32 cellular contexts compared by ENCODE assay signal in the genomic region with DNA sequence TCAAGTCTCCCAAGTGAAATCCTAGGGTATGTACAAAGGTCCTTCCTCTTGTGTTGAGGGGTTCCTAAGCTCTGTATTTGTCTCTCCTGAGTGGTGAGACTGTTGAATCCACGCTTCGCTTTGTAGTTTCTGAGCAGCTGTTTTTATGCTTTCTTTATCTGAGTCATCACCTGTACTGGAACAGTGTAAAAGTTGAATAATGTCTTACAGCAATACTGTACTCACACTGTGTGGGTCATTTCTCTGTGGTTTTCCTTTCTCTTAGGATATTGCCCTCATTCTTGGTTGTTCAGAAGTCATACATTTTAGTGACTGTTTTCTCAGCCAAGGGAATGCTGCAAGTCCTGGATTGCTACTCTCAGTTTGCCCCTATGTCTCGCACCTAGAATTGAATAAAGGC.
A peak's percentile ranks its signal among the peaks of the same experiment; 100 is the strongest.
DNase-seq lines count a peak whose midpoint lies in the region; ATAC-seq, FAIRE-seq and TF ChIP-seq lines count a peak whose summit lies in the region.
"Had no signal": no experiment of that assay in that cellular context is flagged by ENCODE, and none has a peak within 500 bp of the region (broad histone marks: within the 10 kb centered on the region; RNA-seq: fewer than 3 reads in every experiment).

No MANE protein-coding gene starts in this region.

- peaks cover 7% of the 10 kb centered on the region; the same call in 1 of the 2 replicates for H3K4me1 ChIP-seq in Karpas-422 (ENCODE audit: low read length)
- no peaks in the 10 kb centered on the region for H3K4me1 ChIP-seq in astrocyte (ENCODE audit: insufficient read depth, low read length)
- H3K4me1 ChIP-seq in skeletal muscle satellite cell (ENCODE audit: control insufficient read depth, insufficient read depth, low read length), result peaks cover 6% of the 10 kb centered on the region
- no peaks in the 10 kb centered on the region for H3K4me1 ChIP-seq in Peyer's patch
- H3K4me1 ChIP-seq: BLaER1 treated with 17β-estradiol and CSF1 and Interleukin-3, amounts not matched to agents 10 nM and 100 nM; colonic mucosa; right lobe of liver; tibial nerve had no signal

- no peaks in the 10 kb centered on the region for H3K36me3 ChIP-seq in Karpas-422 (ENCODE audit: insufficient read depth, low read length)
- H3K36me3 ChIP-seq in astrocyte (ENCODE audit: insufficient read depth, low read length), result no peaks in the 10 kb centered on the region
- H3K36me3 ChIP-seq in skeletal muscle satellite cell (ENCODE audit: insufficient read depth, low read length), result no peaks in the 10 kb centered on the region
- H3K36me3 ChIP-seq in Peyer's patch, result no peaks in the 10 kb centered on the region
- H3K36me3 ChIP-seq: BLaER1 treated with 17β-estradiol and CSF1 and Interleukin-3, amounts not matched to agents 10 nM and 100 nM; colonic mucosa; neutrophil; right lobe of liver; tibial nerve had no signal

- H3K9me2 ChIP-seq in Karpas-422 (replicated peaks; ENCODE audit: insufficient read depth, low read length), result no peaks in the 10 kb centered on the region

- H3K27me3 ChIP-seq in Karpas-422 (ENCODE audit: low read length) (no peaks in the 10 kb centered on the region), astrocyte (ENCODE audit: insufficient read depth, low read length) (no peaks in the 10 kb centered on the region), skeletal muscle satellite cell (ENCODE audit: control insufficient read depth, insufficient read depth, low read length) (no peaks in the 10 kb centered on the region), Peyer's patch (no peaks in the 10 kb centered on the region)
- H3K27me3 ChIP-seq: BLaER1 treated with 17β-estradiol and CSF1 and Interleukin-3, amounts not matched to agents 10 nM and 100 nM; colonic mucosa; neutrophil; right lobe of liver; tibial nerve had no signal

- peaks cover 5% of the 10 kb centered on the region for H3K4me1 Mint-ChIP-seq in astrocyte (ENCODE audit: low read depth, unreplicated experiment)
- H3K4me1 Mint-ChIP-seq: activated CD8-positive, alpha-beta memory T cell treated with anti-CD3 and anti-CD28 coated beads, Interleukin-2, amount 10 ng/mL, durations not matched to agents 7 days and 5 days; naive B cell had no signal

- H2AFZ ChIP-seq in Karpas-422 (ENCODE audit: low read length), result peak overlapping the region; percentile 45
- peak overlapping the region; percentile 9 for H2AFZ ChIP-seq in astrocyte (ENCODE audit: low read depth, low read length)

- H3K4me3 Mint-ChIP-seq in astrocyte (ENCODE audit: unreplicated experiment), result no peak overlapping the region
- H3K4me3 Mint-ChIP-seq: activated CD8-positive, alpha-beta memory T cell treated with anti-CD3 and anti-CD28 coated beads, Interleukin-2, amount 10 ng/mL, durations not matched to agents 7 days and 5 days; naive B cell had no signal

- H3K36me3 Mint-ChIP-seq in astrocyte (ENCODE audit: low read depth, unreplicated experiment), result no peaks in the 10 kb centered on the region
- H3K36me3 Mint-ChIP-seq: activated CD8-positive, alpha-beta memory T cell treated with anti-CD3 and anti-CD28 coated beads, Interleukin-2, amount 10 ng/mL, durations not matched to agents 7 days and 5 days; naive B cell had no signal

- no peak for DNase-seq in Karpas-422
- peak; percentile 25 for DNase-seq in astrocyte (ENCODE audit: low read depth)
- DNase-seq in glomerular visceral epithelial cell (ENCODE audit: extremely low spot score), result peak; percentile 41
- no peak for DNase-seq in NCI-H748 treated with DMSO at 0.1 percent for 48 hours (lab: John Stamatoyannopoulos, UW)
- DNase-seq in Peyer's patch, result no peak
- DNase-seq: activated CD4-positive, alpha-beta T cell treated with anti-CD3 and anti-CD28 coated beads, Interleukin-2, amount 50 U/mL, for 4 hours; activated CD8-positive, alpha-beta memory T cell treated with anti-CD3 and anti-CD28 coated beads, Interleukin-2, amount 10 ng/mL, durations not matched to agents 7 days and 5 days; activated naive CD4-positive, alpha-beta T cell; activated T-cell treated with anti-CD3 and anti-CD28 coated beads, Interleukin-2, amount 50 U/mL, for 48 hours; colonic mucosa; effector CD8-positive, alpha-beta T cell; IMR-90; left ventricle myocardium superior; midbrain; naive B cell; NCI-H1092; NCI-H1694 treated with DMSO at 0.1 percent for 48 hours; NCI-H446 treated with DMSO at 0.1 percent for 48 hours; NCI-H82; right lobe of liver; SHP77; stimulated activated CD4-positive, alpha-beta T cell treated with anti-CD3 and anti-CD28 coated beads, Interleukin-12 subunit alpha, Interleukin-12 subunit beta, amount 100 ng/mL, for 4 hours; stimulated activated CD4-positive, alpha-beta T cell treated with anti-CD3 and anti-CD28 coated beads, Interleukin-4, amount 100 ng/mL, for 1 hour; T-helper 2 cell had no signal

- no peaks in the 10 kb centered on the region for H3K9me3 Mint-ChIP-seq in astrocyte (ENCODE audit: unreplicated experiment)

- H3K9me3 ChIP-seq in Karpas-422 (ENCODE audit: low read length), result peaks cover 6% of the 10 kb centered on the region; the same call in 1 of the 2 replicates
- no peaks in the 10 kb centered on the region for H3K9me3 ChIP-seq in astrocyte (ENCODE audit: insufficient read depth, low read depth, low read length)
- no peaks in the 10 kb centered on the region for H3K9me3 ChIP-seq in skeletal muscle satellite cell (replicated peaks; ENCODE audit: low read length)
- no peaks in the 10 kb centered on the region for H3K9me3 ChIP-seq in Peyer's patch
- H3K9me3 ChIP-seq: BLaER1 treated with 17β-estradiol and CSF1 and Interleukin-3, amounts not matched to agents 10 nM and 100 nM; colonic mucosa; neutrophil; right lobe of liver had no signal

- TF ChIP-seq POLR2A in Peyer's patch (IDR thresholded peaks at IDR 0.05), result no peak

- H4K20me1 ChIP-seq in Karpas-422 (ENCODE audit: insufficient read depth, low read depth, low read length) (no peaks in the 10 kb centered on the region), astrocyte (ENCODE audit: insufficient read depth, low read length) (no peaks in the 10 kb centered on the region)
- H4K20me1 ChIP-seq: BLaER1 treated with 17β-estradiol and CSF1 and Interleukin-3, amounts not matched to agents 10 nM and 100 nM had no signal

- H3K4me3 ChIP-seq in Karpas-422 (ENCODE audit: low read length) (no peak overlapping the region), astrocyte (ENCODE audit: insufficient read depth, low read depth, low read length) (no peak overlapping the region), skeletal muscle satellite cell (ENCODE audit: low read length) (no peak overlapping the region), Peyer's patch (no peak overlapping the region)
- H3K4me3 ChIP-seq: BLaER1 treated with 17β-estradiol and CSF1 and Interleukin-3, amounts not matched to agents 10 nM and 100 nM; colonic mucosa; right lobe of liver; tibial nerve had no signal

- FAIRE-seq in astrocyte (lab: Jason Lieb, UNC), result no peak
- FAIRE-seq: GM12891 had no signal

- H3K27ac ChIP-seq in Karpas-422 (ENCODE audit: low read length), result no peak overlapping the region
- no peak overlapping the region for H3K27ac ChIP-seq in astrocyte (ENCODE audit: low read depth, low read length)
- no peak overlapping the region for H3K27ac ChIP-seq in Peyer's patch
- H3K27ac ChIP-seq: BLaER1 treated with 17β-estradiol and CSF1 and Interleukin-3, amounts not matched to agents 10 nM and 100 nM; colonic mucosa; epithelial cell of prostate; neutrophil; right lobe of liver; tibial nerve had no signal

- H3K27ac Mint-ChIP-seq in astrocyte (ENCODE audit: unreplicated experiment), result no peak overlapping the region
- H3K27ac Mint-ChIP-seq: activated CD8-positive, alpha-beta memory T cell treated with anti-CD3 and anti-CD28 coated beads, Interleukin-2, amount 10 ng/mL, durations not matched to agents 7 days and 5 days; naive B cell had no signal

- H3K4me2 ChIP-seq in Karpas-422 (ENCODE audit: low read depth, low read length, poor library complexity, severe bottlenecking) (peak overlapping the region; percentile 7), astrocyte (ENCODE audit: low read length) (peak overlapping the region; percentile 23), skeletal muscle satellite cell (ENCODE audit: low read length) (peak overlapping the region; percentile 39)
- H3K4me2 ChIP-seq: BLaER1 treated with 17β-estradiol and CSF1 and Interleukin-3, amounts not matched to agents 10 nM and 100 nM had no signal

- no peaks in the 10 kb centered on the region for H3K27me3 Mint-ChIP-seq in astrocyte (ENCODE audit: low read depth, unreplicated experiment)
- H3K27me3 Mint-ChIP-seq: activated CD8-positive, alpha-beta memory T cell treated with anti-CD3 and anti-CD28 coated beads, Interleukin-2, amount 10 ng/mL, durations not matched to agents 7 days and 5 days; naive B cell had no signal

- H3K9ac ChIP-seq in Karpas-422 (ENCODE audit: low read length) (no peak overlapping the region), astrocyte (ENCODE audit: low read length) (no peak overlapping the region), skeletal muscle satellite cell (ENCODE audit: low read depth, low read length) (no peak overlapping the region)
- H3K9ac ChIP-seq: BLaER1 treated with 17β-estradiol and CSF1 and Interleukin-3, amounts not matched to agents 10 nM and 100 nM had no signal

- TF ChIP-seq CTCF in astrocyte (IDR thresholded peaks at IDR 0.05; ENCODE audit: insufficient read depth, low read depth, low read length) (no peak), Peyer's patch (IDR thresholded peaks at IDR 0.05) (no peak)

- no peaks in the 10 kb centered on the region for H3K79me2 ChIP-seq in Karpas-422 (ENCODE audit: low read length)
- no peaks in the 10 kb centered on the region for H3K79me2 ChIP-seq in astrocyte (ENCODE audit: insufficient read depth, low read length)

- ATAC-seq in GM18517 (IDR thresholded peaks at IDR 0.05; ENCODE audit: unreplicated experiment), result no peak
- ATAC-seq: activated CD4-positive, CD25-positive, alpha-beta regulatory T cell treated with anti-CD3 and anti-CD28 coated beads, Interleukin-2, amount 50 U/mL, for 24 hours; activated CD8-positive, alpha-beta memory T cell treated with anti-CD3 and anti-CD28 coated beads, Interleukin-2, amount 10 ng/mL, durations not matched to agents 7 days and 5 days; left ventricle myocardium superior; right lobe of liver had no signal

Comparison
In these comparisons a context has a peak if more than half of its experiments do, and no peak if none do; other contexts are left out.
1. DNase-seq: peak in astrocyte (single experiment) and glomerular visceral epithelial cell (single experiment); none in Karpas-422 (single experiment), NCI-H748 treated with DMSO at 0.1 percent for 48 hours (single experiment) and Peyer's patch (0 of 3).
2. Peak in every context shown above with its lines, with median percentiles within 50 percentile points of each other: H3K4me2 ChIP-seq.